ENCODE assay signal across 10 cellular contexts in genomic region chr1:30732277-30732996, GRCh38. TPM values are rescaled to one million over a fixed set of nuclear protein-coding genes. Genes with fewer than 3 reads are reported as not detected.
DNase-seq lines count a peak whose midpoint lies in the region; ATAC-seq and TF ChIP-seq lines count a peak whose summit lies in the region.
"Had no signal": no experiment of that assay in that cellular context is flagged by ENCODE, and none has a peak within 500 bp of the region (broad histone marks: within the 10 kb centered on the region; RNA-seq: fewer than 3 reads in every experiment).

No MANE protein-coding gene starts in this region.

- ATAC-seq in activated CD8-positive, alpha-beta memory T cell treated with anti-CD3 and anti-CD28 coated beads, Interleukin-2, amount 10 ng/mL, durations not matched to agents 7 days and 5 days = no peak
- no peak for ATAC-seq in GM23338

- DNase-seq in activated CD8-positive, alpha-beta memory T cell treated with anti-CD3 and anti-CD28 coated beads, Interleukin-2, amount 10 ng/mL, durations not matched to agents 7 days and 5 days = no peak
- DNase-seq in activated CD8-positive, alpha-beta memory T cell treated with anti-CD3 and anti-CD28 coated beads for 24 hours = no peak
- DNase-seq in NCI-H524 (lab: John Stamatoyannopoulos, UW) (no peak), SK-N-SH (no peak), GM23338 (ENCODE audit: low spot score) (no peak)
- DNase-seq: NCI-H1694, ovary had no signal

- H3K4me1 ChIP-seq in OCI-LY1 (ENCODE audit: insufficient read depth, low read length, severe bottlenecking) (peaks cover 11% of the 10 kb centered on the region), SK-N-SH (ENCODE audit: control insufficient read depth in 1 of 2, insufficient read depth in 2 of 2, low read depth in 1 of 2, low read length in 1 of 2) (peaks cover 6% of the 10 kb centered on the region in 2 experiments; a peak in 3 of 4 replicates), GM23338 (ENCODE audit: insufficient read depth) (peaks cover 11% of the 10 kb centered on the region)

- H3K27me3 ChIP-seq in OCI-LY1 (ENCODE audit: insufficient read depth, low read length) (no peaks in the 10 kb centered on the region; the same call in 1 of the 2 replicates), SK-N-SH (ENCODE audit: insufficient read depth) (no peaks in the 10 kb centered on the region), GM23338 (ENCODE audit: insufficient read depth) (no peaks in the 10 kb centered on the region)
- H3K27me3 ChIP-seq: ovary had no signal

- H3K79me2 ChIP-seq in OCI-LY1 (ENCODE audit: insufficient read depth, low read length) (no peaks in the 10 kb centered on the region), SK-N-SH (ENCODE audit: insufficient read depth) (no peaks in the 10 kb centered on the region), GM23338 (replicated peaks; ENCODE audit: insufficient read depth) (no peaks in the 10 kb centered on the region)

- H3K4me3 ChIP-seq in OCI-LY1 (ENCODE audit: low read depth, low read length, poor library complexity, severe bottlenecking) = no peak overlapping the region
- H3K4me3 ChIP-seq in SK-N-SH (ENCODE audit: low read depth in 2 of 2, low read length in 1 of 2) = no peak overlapping the region
- H3K4me3 ChIP-seq in GM23338 = no peak overlapping the region
- H3K4me3 ChIP-seq: ovary had no signal

- no peaks in the 10 kb centered on the region for H3K9me2 ChIP-seq in OCI-LY1 (ENCODE audit: low read depth, low read length)
- H3K9me2 ChIP-seq in SK-N-SH = no peaks in the 10 kb centered on the region
- H3K9me2 ChIP-seq in GM23338 (ENCODE audit: insufficient read depth) = no peaks in the 10 kb centered on the region

- H3K9ac ChIP-seq in OCI-LY1 (ENCODE audit: low read length) (no peak overlapping the region), SK-N-SH (no peak overlapping the region)

- peaks cover 33% of the 10 kb centered on the region for H3K36me3 Mint-ChIP-seq in activated CD8-positive, alpha-beta memory T cell treated with anti-CD3 and anti-CD28 coated beads, Interleukin-2, amount 10 ng/mL, durations not matched to agents 7 days and 5 days
- peaks cover 54% of the 10 kb centered on the region for H3K36me3 Mint-ChIP-seq in dendritic cell treated with granulocyte-macrophage colony-stimulating factor and Interleukin-4, amounts not matched to agents 40 ng/mL and 50 ng/mL, for 4 days (ENCODE audit: low read depth)
- H3K36me3 Mint-ChIP-seq in GM23338 (ENCODE audit: low read depth) = no peaks in the 10 kb centered on the region

- H3K27me3 Mint-ChIP-seq in activated CD8-positive, alpha-beta memory T cell treated with anti-CD3 and anti-CD28 coated beads, Interleukin-2, amount 10 ng/mL, durations not matched to agents 7 days and 5 days = no peaks in the 10 kb centered on the region
- H3K27me3 Mint-ChIP-seq in dendritic cell treated with granulocyte-macrophage colony-stimulating factor and Interleukin-4, amounts not matched to agents 40 ng/mL and 50 ng/mL, for 4 days = no peaks in the 10 kb centered on the region
- H3K27me3 Mint-ChIP-seq in GM23338 (ENCODE audit: insufficient read depth, low read depth, poor library complexity) = peaks cover 16% of the 10 kb centered on the region

- TF ChIP-seq RAD21 in SK-N-SH (IDR thresholded peaks at IDR 0.05; ENCODE audit: low read length) = no peak

- 73% methylated on average over 8 of the region's 10 CpGs for WGBS in SK-N-SH (ENCODE audit: low lambda C conversion rate)

- TF ChIP-seq CTCF in OCI-LY1 (IDR thresholded peaks at IDR 0.05; ENCODE audit: low read length) (no peak), SK-N-SH (IDR thresholded peaks at IDR 0.05) (no peak), GM23338 (conservative IDR thresholded peaks at IDR 0.05; ENCODE audit: low read depth in 2 of 2) (no peak)

- H4K20me1 ChIP-seq in OCI-LY1 (ENCODE audit: insufficient read depth, low read length) (no peaks in the 10 kb centered on the region), SK-N-SH (ENCODE audit: insufficient read depth) (no peaks in the 10 kb centered on the region), GM23338 (replicated peaks; ENCODE audit: insufficient read depth) (no peaks in the 10 kb centered on the region)

- no peak overlapping the region for H3K4me3 Mint-ChIP-seq in activated CD8-positive, alpha-beta memory T cell treated with anti-CD3 and anti-CD28 coated beads, Interleukin-2, amount 10 ng/mL, durations not matched to agents 7 days and 5 days
- H3K4me3 Mint-ChIP-seq in dendritic cell treated with granulocyte-macrophage colony-stimulating factor and Interleukin-4, amounts not matched to agents 40 ng/mL and 50 ng/mL, for 4 days = no peak overlapping the region
- no peak overlapping the region for H3K4me3 Mint-ChIP-seq in GM23338

- H3K4me2 ChIP-seq in OCI-LY1 (ENCODE audit: low read length) (no peak overlapping the region), SK-N-SH (no peak overlapping the region), GM23338 (no peak overlapping the region)

- H3K4me1 Mint-ChIP-seq in activated CD8-positive, alpha-beta memory T cell treated with anti-CD3 and anti-CD28 coated beads, Interleukin-2, amount 10 ng/mL, durations not matched to agents 7 days and 5 days = peaks cover 19% of the 10 kb centered on the region
- peaks cover 38% of the 10 kb centered on the region for H3K4me1 Mint-ChIP-seq in dendritic cell treated with granulocyte-macrophage colony-stimulating factor and Interleukin-4, amounts not matched to agents 40 ng/mL and 50 ng/mL, for 4 days (ENCODE audit: low read depth)
- H3K4me1 Mint-ChIP-seq in GM23338 = peaks cover 24% of the 10 kb centered on the region

- H3K36me3 ChIP-seq in OCI-LY1 (ENCODE audit: insufficient read depth, low read length) = peaks cover 24% of the 10 kb centered on the region
- no peaks in the 10 kb centered on the region for H3K36me3 ChIP-seq in SK-N-SH (replicated peaks in 1 of 2; ENCODE audit: control insufficient read depth in 1 of 2, insufficient read depth in 2 of 2, low read length in 1 of 2)
- H3K36me3 ChIP-seq in GM23338 (ENCODE audit: insufficient read depth) = no peaks in the 10 kb centered on the region
- H3K36me3 ChIP-seq: ovary had no signal

- H3K27ac Mint-ChIP-seq in activated CD8-positive, alpha-beta memory T cell treated with anti-CD3 and anti-CD28 coated beads, Interleukin-2, amount 10 ng/mL, durations not matched to agents 7 days and 5 days = peak overlapping the region; percentile 26
- H3K27ac Mint-ChIP-seq in dendritic cell treated with granulocyte-macrophage colony-stimulating factor and Interleukin-4, amounts not matched to agents 40 ng/mL and 50 ng/mL, for 4 days = peak overlapping the region; percentile 20
- H3K27ac Mint-ChIP-seq in GM23338 = no peak overlapping the region

- no peak for TF ChIP-seq EP300 in SK-N-SH (IDR thresholded peaks at IDR 0.05; ENCODE audit: borderline replicate concordance in 1 of 2, low read depth in 1 of 2, low read length in 1 of 2)

- CTCF ChIA-PET in activated CD8-positive, alpha-beta memory T cell treated with anti-CD3 and anti-CD28 coated beads, Interleukin-2, amount 10 ng/mL, durations not matched to agents 7 days and 5 days (lab: Charles Lee) = interaction anchor here (0.6 to 19.3 kb wide), 7 partner anchors 9 to 427 kb away, joined by 3 to 759 read pairs (median 5); no protein-coding TSS in a partner anchor
- CTCF ChIA-PET in SK-N-SH (lab: Yijun Ruan, JAX) = interaction anchor here (0.7 to 2.7 kb wide), 6 partner anchors 13 to 179 kb away, joined by 3 to 14 read pairs (median 4); no protein-coding TSS in a partner anchor

- H2AFZ ChIP-seq in OCI-LY1 (ENCODE audit: low read length) (no peak overlapping the region), SK-N-SH (ENCODE audit: low read depth) (no peak overlapping the region), GM23338 (no peak overlapping the region)

- peaks cover 9% of the 10 kb centered on the region; the same call in 1 of the 2 replicates for H3F3A ChIP-seq in OCI-LY1 (ENCODE audit: insufficient read depth, low read length)
- peaks cover 6% of the 10 kb centered on the region for H3F3A ChIP-seq in SK-N-SH (replicated peaks; ENCODE audit: insufficient read depth)
- H3F3A ChIP-seq in GM23338 (replicated peaks; ENCODE audit: low read depth) = no peaks in the 10 kb centered on the region

- H3K27ac ChIP-seq in OCI-LY1 (ENCODE audit: low read depth, low read length, poor library complexity, severe bottlenecking) (peak overlapping the region; percentile 38), temporal lobe (ENCODE audit: low read depth, low read length) (peak overlapping the region; percentile 67), SK-N-SH (ENCODE audit: low read depth in 2 of 2, low read length in 1 of 2) (no peak overlapping the region), GM23338 (ENCODE audit: low read depth) (no peak overlapping the region)
- H3K27ac ChIP-seq: ovary had no signal

- H3K9me3 Mint-ChIP-seq in activated CD8-positive, alpha-beta memory T cell treated with anti-CD3 and anti-CD28 coated beads, Interleukin-2, amount 10 ng/mL, durations not matched to agents 7 days and 5 days (ENCODE audit: low read depth) = no peaks in the 10 kb centered on the region
- no peaks in the 10 kb centered on the region for H3K9me3 Mint-ChIP-seq in dendritic cell treated with granulocyte-macrophage colony-stimulating factor and Interleukin-4, amounts not matched to agents 40 ng/mL and 50 ng/mL, for 4 days
- no peaks in the 10 kb centered on the region for H3K9me3 Mint-ChIP-seq in GM23338

- POLR2A ChIA-PET in SK-N-SH (lab: Yijun Ruan, JAX) = no interaction called here

- H3K9me3 ChIP-seq in OCI-LY1 (ENCODE audit: low read length) = no peaks in the 10 kb centered on the region
- no peaks in the 10 kb centered on the region for H3K9me3 ChIP-seq in SK-N-SH
- H3K9me3 ChIP-seq: ovary had no signal

- intact Hi-C loops in dendritic cell treated with granulocyte-macrophage colony-stimulating factor and Interleukin-4, amounts not matched to agents 40 ng/mL and 50 ng/mL, for 4 days (cut with micrococcal nuclease) = no loop called here

TF ChIP-seq in GM23338, 12 proteins besides CTCF, POLR2A, EP300 and RAD21 (continues in another document):
- no peak for TF ChIP-seq ZNF114 (CRISPR knock-in tag; IDR thresholded peaks at IDR 0.05)

RNA-seq across cellular contexts. Expression of gene MATN1, which starts 9.1 kb away (rescaled TPM):
- under 1 TPM in 1 of 2 experiments, not detected in 1; 0.32 TPM for total RNA-seq in activated CD8-positive, alpha-beta memory T cell treated with anti-CD3 and anti-CD28 coated beads, Interleukin-2, amount 10 ng/mL, durations not matched to agents 7 days and 5 days
- under 0.01 TPM for total RNA-seq in temporal lobe
- polyA plus RNA-seq in SK-N-SH (2012; rRNA removed) (0.15 and 0.23 TPM in 2 replicates), GM23338 (2016; fragmentation: Nextera tagmentation; extraction: Ambion mirVana) (0.08 and 0.21 TPM in 2 replicates)
- 0.05 and 0.09 TPM in 2 replicates for polyA plus RNA-seq in SK-N-SH (2012; cell fraction: cytosol; rRNA removed)
- 1.3 and 1.4 TPM in 2 replicates for polyA plus RNA-seq in SK-N-SH (2012; cell fraction: nucleus; rRNA removed)
- total RNA-seq in GM23338 (2014; rRNA removed; shearing (Covaris generic)) = 0.31 TPM in 1 of 2 replicates, not detected in the other

RNA-seq across cellular contexts. Expression of gene LAPTM5, which starts 25.1 kb away (rescaled TPM):
- 100 to 1,000 TPM; 326 to 386 TPM for total RNA-seq in activated CD8-positive, alpha-beta memory T cell treated with anti-CD3 and anti-CD28 coated beads, Interleukin-2, amount 10 ng/mL, durations not matched to agents 7 days and 5 days
- 3.9 TPM for total RNA-seq in temporal lobe
- polyA plus RNA-seq in SK-N-SH (2012; rRNA removed) (1.0 and 1.1 TPM in 2 replicates), GM23338 (2016; fragmentation: Nextera tagmentation; extraction: Ambion mirVana) (0.21 and 1.0 TPM in 2 replicates)
- 0.85 and 0.89 TPM in 2 replicates for polyA plus RNA-seq in SK-N-SH (2012; cell fraction: cytosol; rRNA removed)
- 0.30 and 0.38 TPM in 2 replicates for polyA plus RNA-seq in SK-N-SH (2012; cell fraction: nucleus; rRNA removed)
- not detected in 2 replicates for total RNA-seq in GM23338 (2014; rRNA removed; shearing (Covaris generic))

Comparison
In these comparisons a context has a peak if more than half of its experiments do, and no peak if none do; other contexts are left out.
1. H3K27ac ChIP-seq: peak in OCI-LY1 (single experiment) and temporal lobe (single experiment); none in SK-N-SH (0 of 2) and GM23338 (single experiment).
2. RNA of gene LAPTM5, which starts 25.1 kb away (total RNA-seq): 326 to 386 TPM in activated CD8-positive, alpha-beta memory T cell treated with anti-CD3 and anti-CD28 coated beads, Interleukin-2, amount 10 ng/mL, durations not matched to agents 7 days and 5 days; 3.9 TPM in temporal lobe (single experiment) and not detected in GM23338; every median in the first group is over 10 times any median in the second.